In the genomic region with DNA sequence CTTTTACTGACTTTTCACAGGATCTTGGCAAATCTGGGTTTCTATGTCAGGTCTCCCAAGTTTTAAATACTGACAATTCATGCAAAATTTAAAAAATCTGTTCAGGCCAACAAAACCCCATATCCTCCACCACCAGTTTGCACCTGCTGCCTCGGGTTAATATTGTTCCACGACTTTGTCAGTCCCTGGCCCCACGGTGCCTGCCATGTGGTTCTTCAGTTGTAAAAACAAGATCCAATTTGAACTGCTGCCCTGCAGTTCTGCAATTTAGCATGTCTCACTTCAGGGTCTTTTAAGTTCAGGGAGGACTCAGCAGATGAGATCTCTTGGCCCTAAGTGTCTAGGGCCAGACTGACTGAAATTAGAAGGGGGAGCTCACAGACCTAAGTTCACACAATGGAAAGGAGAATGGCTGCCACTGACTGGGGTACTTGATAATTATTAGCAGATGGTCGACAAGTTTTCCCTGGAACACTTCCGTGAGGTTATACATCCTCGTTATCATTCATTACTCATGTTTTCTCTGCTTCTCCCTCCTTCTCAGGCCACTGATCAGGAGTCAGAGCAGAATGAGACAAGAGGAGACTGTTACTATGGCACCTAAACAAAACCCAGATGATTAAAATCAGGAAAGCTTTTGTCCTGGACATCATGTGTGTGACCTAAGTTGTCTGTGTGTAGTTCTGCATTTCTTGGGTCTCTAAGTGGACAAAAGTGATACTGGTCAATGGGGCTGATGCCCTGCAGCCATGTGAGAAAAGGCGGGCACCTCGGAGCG, we compare ENCODE assay signal across 19 cellular contexts.
DNase-seq lines count a peak whose midpoint lies in the region; ATAC-seq, FAIRE-seq and TF ChIP-seq lines count a peak whose summit lies in the region.
"Had no signal": no experiment of that assay in that cellular context is flagged by ENCODE, and none has a peak within 500 bp of the region (broad histone marks: within the 10 kb centered on the region; RNA-seq: fewer than 3 reads in every experiment).

No MANE protein-coding gene starts in this region.

- H3K4me3 ChIP-seq in A549, result no peak overlapping the region
- no peak overlapping the region for H3K4me3 ChIP-seq in GM12878
- H3K4me3 ChIP-seq: coronary artery, upper lobe of right lung had no signal

- no peaks in the 10 kb centered on the region for H3K4me1 Mint-ChIP-seq in immature natural killer cell
- H3K4me1 Mint-ChIP-seq in activated CD8-positive, alpha-beta memory T cell treated with anti-CD3 and anti-CD28 coated beads, Interleukin-2, amount 10 ng/mL, durations not matched to agents 7 days and 5 days, result no peaks in the 10 kb centered on the region

- TF ChIP-seq CTCF in A549 (IDR thresholded peaks at IDR 0.05), result no peak
- no peak for TF ChIP-seq CTCF in GM12878 (IDR thresholded peaks at IDR 0.05 in 2 of 3, conservative IDR thresholded peaks at IDR 0.05 in 1 of 3; ENCODE audit: control insufficient read depth in 2 of 3, extremely low read depth in 1 of 3, insufficient read depth in 1 of 3, low read depth in 3 of 3, low read length in 3 of 3)

- POLR2A ChIA-PET in A549 (lab: Yijun Ruan, JAX), result no interaction called here
- POLR2A ChIA-PET in GM12878 (lab: Charles Lee), result no interaction called here

- H4K20me1 ChIP-seq in GM12878 (ENCODE audit: control insufficient read depth, insufficient read depth), result no peaks in the 10 kb centered on the region

- H3K27ac Mint-ChIP-seq in immature natural killer cell, result no peak overlapping the region
- H3K27ac Mint-ChIP-seq in activated CD8-positive, alpha-beta memory T cell treated with anti-CD3 and anti-CD28 coated beads, Interleukin-2, amount 10 ng/mL, durations not matched to agents 7 days and 5 days, result no peak overlapping the region
- H3K27ac Mint-ChIP-seq: activated T-cell treated with anti-CD3 and anti-CD28 coated beads, Interleukin-2, amount 50 U/mL, for 72 hours had no signal

- BruUV-seq in GM12878 (replicated peaks; lab: Mats Ljungman, UMichigan), result no TSS peak

- TF ChIP-seq RAD21 in A549 (conservative IDR thresholded peaks at IDR 0.05 in 1 of 2, IDR thresholded peaks at IDR 0.05 in 1 of 2) (no peak), GM12878 (IDR thresholded peaks at IDR 0.05; ENCODE audit: insufficient read depth, low read depth, low read length) (no peak)

- H3K4me2 ChIP-seq in A549 (no peak overlapping the region), GM12878 (ENCODE audit: control insufficient read depth, insufficient read depth) (no peak overlapping the region)

- in situ Hi-C loops in GM12878 (cut with MboI), result no loop called here

- intact Hi-C loops in GM12878 (cut with micrococcal nuclease; ENCODE audit: unreplicated experiment), result loop anchor here (10.0 kb wide), 1 partner anchor 85 kb away; no protein-coding TSS in a partner anchor

- no peaks in the 10 kb centered on the region for H3K79me2 ChIP-seq in GM12878 (ENCODE audit: control insufficient read depth, insufficient read depth, low read length)

- H3K4me1 ChIP-seq in A549, result peaks cover 11% of the 10 kb centered on the region; the same call in 2 of the 3 replicates
- H3K4me1 ChIP-seq in GM12878 (ENCODE audit: control insufficient read depth, insufficient read depth, low read length), result no peaks in the 10 kb centered on the region
- H3K4me1 ChIP-seq: upper lobe of right lung had no signal

- H3K36me3 Mint-ChIP-seq in immature natural killer cell, result peaks cover 5 to 13% (median 5%) of the 10 kb centered on the region in 3 donors
- no peaks in the 10 kb centered on the region for H3K36me3 Mint-ChIP-seq in activated CD8-positive, alpha-beta memory T cell treated with anti-CD3 and anti-CD28 coated beads, Interleukin-2, amount 10 ng/mL, durations not matched to agents 7 days and 5 days

- H3K9me3 Mint-ChIP-seq in immature natural killer cell, result no peaks in the 10 kb centered on the region
- no peaks in the 10 kb centered on the region for H3K9me3 Mint-ChIP-seq in activated CD8-positive, alpha-beta memory T cell treated with anti-CD3 and anti-CD28 coated beads, Interleukin-2, amount 10 ng/mL, durations not matched to agents 7 days and 5 days (ENCODE audit: low read depth)
- H3K9me3 Mint-ChIP-seq: activated T-cell treated with anti-CD3 and anti-CD28 coated beads, Interleukin-2, amount 50 U/mL, for 72 hours had no signal

- H3K27me3 ChIP-seq in GM12878 (replicated peaks in 1 of 2; ENCODE audit: control insufficient read depth in 2 of 2, insufficient read depth in 2 of 2, low read length in 1 of 2), result no peaks in the 10 kb centered on the region
- H3K27me3 ChIP-seq: upper lobe of right lung had no signal

- H3K27me3 Mint-ChIP-seq in immature natural killer cell (ENCODE audit: low read depth in 3 of 3), result peaks cover 0 to 1% (median 0%) of the 10 kb centered on the region in 3 donors
- no peaks in the 10 kb centered on the region for H3K27me3 Mint-ChIP-seq in activated CD8-positive, alpha-beta memory T cell treated with anti-CD3 and anti-CD28 coated beads, Interleukin-2, amount 10 ng/mL, durations not matched to agents 7 days and 5 days

- H3K9me3 ChIP-seq in A549 (no peaks in the 10 kb centered on the region), GM12878 (replicated peaks; ENCODE audit: control insufficient read depth, insufficient read depth, low read length) (no peaks in the 10 kb centered on the region)
- H3K9me3 ChIP-seq: upper lobe of right lung had no signal

- ATAC-seq in A549, result 0 out of 6 replicates have a peak, but pooled peaks of 1 of the 2 experiments have one; percentile 14
- ATAC-seq in GM12878, result peak; percentile 42; the same call in 2 of the 3 replicates
- ATAC-seq in HG03354 (IDR thresholded peaks at IDR 0.05; ENCODE audit: poor library complexity, severe bottlenecking, unreplicated experiment), result no peak
- no peak for ATAC-seq in HG02588 (IDR thresholded peaks at IDR 0.05; ENCODE audit: unreplicated experiment)
- no peak for ATAC-seq in activated CD8-positive, alpha-beta memory T cell treated with anti-CD3 and anti-CD28 coated beads, Interleukin-2, amount 10 ng/mL, durations not matched to agents 7 days and 5 days
- ATAC-seq: activated T-cell treated with anti-CD3 and anti-CD28 coated beads, Interleukin-2, amount 50 U/mL, for 72 hours; left lobe of liver; upper lobe of right lung had no signal

- DNase-seq in A549 (ENCODE audit: low read depth in 1 of 2, low spot score in 1 of 2), result no peak
- DNase-seq in GM04503 (ENCODE audit: low read depth), result peak; percentile 62
- DNase-seq in GM12878 (ENCODE audit: low read depth, low spot score), result no peak
- DNase-seq in left kidney (ENCODE audit: low read depth, low spot score), result peak; percentile 12
- DNase-seq in immature natural killer cell, result no peak
- no peak for DNase-seq in activated CD8-positive, alpha-beta memory T cell treated with anti-CD3 and anti-CD28 coated beads, Interleukin-2, amount 10 ng/mL, durations not matched to agents 7 days and 5 days
- DNase-seq: activated CD4-positive, alpha-beta T cell treated with anti-CD3 and anti-CD28 coated beads, Interleukin-2, amount 50 U/mL, for 4 hours; activated T-cell treated with anti-CD3 and anti-CD28 coated beads, Interleukin-2, amount 50 U/mL, for 72 hours; amniotic stem cell; hippocampal formation; NCI-H1694 treated with DMSO at 0.1 percent for 48 hours; NCI-H526; OCI-M1; stimulated activated naive CD4-positive, alpha-beta T cell; upper lobe of right lung had no signal

- no peak for FAIRE-seq in A549 (lab: Jason Lieb, UNC)
- FAIRE-seq in GM12878 (lab: Jason Lieb, UNC), result no peak

- H3K36me3 ChIP-seq in GM12878 (ENCODE audit: control insufficient read depth in 2 of 2, insufficient read depth in 2 of 2, low read length in 1 of 2), result no peaks in the 10 kb centered on the region
- H3K36me3 ChIP-seq: upper lobe of right lung had no signal

- no peak for TF ChIP-seq POLR2A in A549 (IDR thresholded peaks at IDR 0.05; ENCODE audit: low read length)
- TF ChIP-seq POLR2A in GM12878 (IDR thresholded peaks at IDR 0.05; ENCODE audit: low read depth, low read length), result no peak

- H3K9ac ChIP-seq in GM12878 (ENCODE audit: control insufficient read depth, insufficient read depth, low read length), result no peak overlapping the region

- 67% methylated on average over 9 of the region's 9 CpGs for WGBS in A549 (ENCODE audit: missing lambda C conversion rate)
- WGBS in GM12878 (ENCODE audit: insufficient coverage, insufficient replicate concordance, low lambda C conversion rate, missing lambda C conversion rate), result 60% methylated on average over 9 of the region's 9 CpGs

- H3K27ac ChIP-seq in A549 (peak overlapping the region; percentile 38 to 40; a peak in 2 of 6 replicates), GM12878 (ENCODE audit: control insufficient read depth, insufficient read depth) (no peak overlapping the region)
- H3K27ac ChIP-seq: coronary artery, upper lobe of right lung had no signal

- SMC1A ChIA-PET in GM12878 (lab: Charles Lee; ENCODE audit: uncharacterized antibody, unreplicated experiment), result no interaction called here

- RAD21 ChIA-PET in GM12878 (lab: Charles Lee; ENCODE audit: unreplicated experiment), result no interaction called here

- no peak overlapping the region for H3K4me3 Mint-ChIP-seq in immature natural killer cell
- no peak overlapping the region for H3K4me3 Mint-ChIP-seq in activated CD8-positive, alpha-beta memory T cell treated with anti-CD3 and anti-CD28 coated beads, Interleukin-2, amount 10 ng/mL, durations not matched to agents 7 days and 5 days
- H3K4me3 Mint-ChIP-seq: activated T-cell treated with anti-CD3 and anti-CD28 coated beads, Interleukin-2, amount 50 U/mL, for 72 hours had no signal

- no peak overlapping the region for H2AFZ ChIP-seq in GM12878 (ENCODE audit: control insufficient read depth, low read depth, low read length)

- CTCF ChIA-PET in A549 (lab: Yijun Ruan, JAX), result no interaction called here
- CTCF ChIA-PET in GM12878 (lab: Yijun Ruan, JAX), result no interaction called here
- CTCF ChIA-PET in activated CD8-positive, alpha-beta memory T cell treated with anti-CD3 and anti-CD28 coated beads, Interleukin-2, amount 10 ng/mL, durations not matched to agents 7 days and 5 days (lab: Charles Lee), result no interaction called here

- TF ChIP-seq EP300 in A549 (IDR thresholded peaks at IDR 0.05) (no peak), GM12878 (IDR thresholded peaks at IDR 0.05; ENCODE audit: borderline replicate concordance in 1 of 2, control insufficient read depth in 1 of 2, low read depth in 2 of 2, low read length in 2 of 2) (no peak)

TF ChIP-seq in A549, 52 proteins besides CTCF, POLR2A, EP300 and RAD21 (continues in another document):
- TF ChIP-seq TFCP2L1 (CRISPR knock-in tag; IDR thresholded peaks at IDR 0.05), result no peak

TF ChIP-seq in GM12878, 131 proteins besides CTCF, POLR2A, EP300 and RAD21:
- TF ChIP-seq BMI1 (IDR thresholded peaks at IDR 0.05; ENCODE audit: borderline replicate concordance) (no peak), SUPT20H (IDR thresholded peaks at IDR 0.05; ENCODE audit: borderline replicate concordance, control insufficient read depth, low read depth, low read length) (no peak), BCL11A (IDR thresholded peaks at IDR 0.05; ENCODE audit: low read depth, low read length) (no peak)
TF ChIP-seq in GM12878: peak in this region for 0.

Comparison
In these comparisons a context has a peak if more than half of its experiments do, and no peak if none do; other contexts are left out.
1. DNase-seq: peak in GM04503 (single experiment) and left kidney (single experiment); none in A549 (0 of 2), GM12878 (single experiment), immature natural killer cell (0 of 3) and activated CD8-positive, alpha-beta memory T cell treated with anti-CD3 and anti-CD28 coated beads, Interleukin-2, amount 10 ng/mL, durations not matched to agents 7 days and 5 days (single experiment).